ENCODE assay signal across 1 cellular context in the genomic region with DNA sequence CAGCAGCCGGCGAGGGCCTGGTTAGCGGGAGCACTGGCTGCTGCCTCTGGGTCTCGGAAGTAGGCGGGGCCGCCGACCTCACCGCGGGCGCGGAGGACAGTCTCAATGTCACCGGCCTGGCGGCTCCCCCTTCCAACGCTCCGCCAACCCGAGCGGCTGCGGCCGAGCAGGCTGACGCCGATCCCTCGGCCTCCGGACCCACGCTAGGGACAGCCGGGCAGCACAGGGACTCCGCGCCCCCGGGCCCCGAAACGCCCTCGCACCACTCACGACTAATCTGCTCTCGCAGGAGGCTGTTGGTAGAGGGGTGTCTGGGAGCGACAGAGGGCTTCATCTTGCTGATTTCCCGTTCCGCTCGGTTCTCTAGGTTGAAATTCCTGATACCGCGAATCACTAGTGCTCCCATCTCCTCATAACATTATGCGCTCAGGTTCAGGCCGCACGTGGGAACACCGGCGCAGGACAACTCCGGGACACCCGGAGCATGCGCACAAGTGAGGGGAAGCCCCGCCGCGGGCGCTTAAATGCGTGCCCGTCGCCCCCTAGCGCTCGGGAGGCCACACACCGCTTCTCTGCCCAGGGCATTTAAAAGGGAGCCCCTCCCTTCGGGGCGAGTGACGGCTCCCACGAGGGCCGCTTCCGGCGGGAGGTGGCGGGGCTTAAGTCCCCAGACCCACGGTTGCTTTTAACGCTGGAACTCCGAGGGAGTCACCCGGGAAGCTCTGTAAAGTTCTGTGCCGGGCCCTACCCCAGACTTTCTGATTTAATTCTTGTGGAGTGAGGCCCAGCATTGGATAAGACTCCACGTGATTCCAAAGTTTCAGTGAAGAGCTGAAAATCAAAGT.
TF ChIP-seq lines count a peak whose summit lies in the region.

A gene (minus strand): TSS at position 496 of the 845 bp plus-strand sequence. CDS start 90 bp downstream, at position 406.

TF ChIP-seq in K562, 482 proteins besides CTCF, POLR2A, EP300 and RAD21 (continued from another document and continues in another):
- TF ChIP-seq, protein P1, sequence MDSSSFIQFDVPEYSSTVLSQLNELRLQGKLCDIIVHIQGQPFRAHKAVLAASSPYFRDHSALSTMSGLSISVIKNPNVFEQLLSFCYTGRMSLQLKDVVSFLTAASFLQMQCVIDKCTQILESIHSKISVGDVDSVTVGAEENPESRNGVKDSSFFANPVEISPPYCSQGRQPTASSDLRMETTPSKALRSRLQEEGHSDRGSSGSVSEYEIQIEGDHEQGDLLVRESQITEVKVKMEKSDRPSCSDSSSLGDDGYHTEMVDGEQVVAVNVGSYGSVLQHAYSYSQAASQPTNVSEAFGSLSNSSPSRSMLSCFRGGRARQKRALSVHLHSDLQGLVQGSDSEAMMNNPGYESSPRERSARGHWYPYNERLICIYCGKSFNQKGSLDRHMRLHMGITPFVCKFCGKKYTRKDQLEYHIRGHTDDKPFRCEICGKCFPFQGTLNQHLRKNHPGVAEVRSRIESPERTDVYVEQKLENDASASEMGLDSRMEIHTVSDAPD (CRISPR knock-in tag; IDR thresholded peaks at IDR 0.05) = no peak
- TF ChIP-seq DIDO1 (tag; IDR thresholded peaks at IDR 0.05; ENCODE audit: low read depth) (no peak), POLR2AphosphoS2 (IDR thresholded peaks at IDR 0.05; ENCODE audit: low read length) (no peak), ELF4 (CRISPR knock-in tag; IDR thresholded peaks at IDR 0.05) (no peak), HEY1 (CRISPR knock-in tag; IDR thresholded peaks at IDR 0.05; ENCODE audit: borderline replicate concordance) (0 out of 2 replicates have a peak, but pooled peaks have one; percentile 20), ZNF23 (CRISPR knock-in tag; IDR thresholded peaks at IDR 0.05) (no peak), PRMT5 (CRISPR knock-in tag; IDR thresholded peaks at IDR 0.05) (no peak), MYNN (IDR thresholded peaks at IDR 0.05) (no peak), MYNN (CRISPR knock-in tag; IDR thresholded peaks at IDR 0.05) (no peak), ZNF232 (CRISPR knock-in tag; IDR thresholded peaks at IDR 0.05) (no peak), ZNF507 (tag; conservative IDR thresholded peaks at IDR 0.05) (no peak), ZFP1 (CRISPR knock-in tag; IDR thresholded peaks at IDR 0.05) (no peak), PPARD (CRISPR knock-in tag; IDR thresholded peaks at IDR 0.05) (no peak), ZNF253 (CRISPR knock-in tag; conservative IDR thresholded peaks at IDR 0.05) (no peak), ETV1 (tag; conservative IDR thresholded peaks at IDR 0.05; ENCODE audit: low read depth) (peak; percentile 88), HLTF (IDR thresholded peaks at IDR 0.05) (no peak), CSDE1 (IDR thresholded peaks at IDR 0.05) (no peak), MCM7 (IDR thresholded peaks at IDR 0.05) (no peak), TCFL5 (CRISPR knock-in tag; conservative IDR thresholded peaks at IDR 0.05) (no peak), ZNF133 (CRISPR knock-in tag; IDR thresholded peaks at IDR 0.05) (no peak), HIVEP1 (CRISPR knock-in tag; IDR thresholded peaks at IDR 0.05) (0 out of 2 replicates have a peak, but pooled peaks have one; percentile 54), MAZ (CRISPR knock-in tag; conservative IDR thresholded peaks at IDR 0.05 in 1 of 2, IDR thresholded peaks at IDR 0.05 in 1 of 2) (peak; percentile 97 to 99), ZNF224 (CRISPR knock-in tag; IDR thresholded peaks at IDR 0.05) (no peak), ZNF766 (CRISPR knock-in tag; conservative IDR thresholded peaks at IDR 0.05) (no peak; the same call in 1 of the 2 replicates), NFRKB (IDR thresholded peaks at IDR 0.05; ENCODE audit: low read depth) (peak; percentile 33; the same call in 1 of the 2 replicates), ZNF165 (CRISPR knock-in tag; IDR thresholded peaks at IDR 0.05; ENCODE audit: borderline replicate concordance) (no peak), STAT5B (CRISPR knock-in tag; IDR thresholded peaks at IDR 0.05) (no peak), YY1 (IDR thresholded peaks at IDR 0.05; ENCODE audit: borderline replicate concordance in 1 of 3, control insufficient read depth in 1 of 3, extremely low read depth in 1 of 3, insufficient read depth in 3 of 3, insufficient read length in 1 of 3, insufficient replicate concordance in 2 of 3, low read depth in 1 of 3, low read length in 2 of 3) (peak in 1 of 3 experiments; percentile 61), HSF4 (CRISPR knock-in tag; IDR thresholded peaks at IDR 0.05; ENCODE audit: borderline replicate concordance) (no peak), ZBTB1 (CRISPR knock-in tag; IDR thresholded peaks at IDR 0.05; ENCODE audit: borderline replicate concordance, low read depth) (no peak), FOXM1 (IDR thresholded peaks at IDR 0.05; ENCODE audit: low read depth) (no peak), FOXM1 (CRISPR knock-in tag; IDR thresholded peaks at IDR 0.05; ENCODE audit: low read depth) (no peak), GTF2F1 (IDR thresholded peaks at IDR 0.05; ENCODE audit: low read depth, low read length) (no peak), MEF2A (IDR thresholded peaks at IDR 0.05; ENCODE audit: control insufficient read depth, low read depth, low read length) (no peak), GABPA (tag; conservative IDR thresholded peaks at IDR 0.05; ENCODE audit: low read depth) (peak; percentile 84), YBX1 (IDR thresholded peaks at IDR 0.05) (no peak)
- TF ChIP-seq, protein P2, sequence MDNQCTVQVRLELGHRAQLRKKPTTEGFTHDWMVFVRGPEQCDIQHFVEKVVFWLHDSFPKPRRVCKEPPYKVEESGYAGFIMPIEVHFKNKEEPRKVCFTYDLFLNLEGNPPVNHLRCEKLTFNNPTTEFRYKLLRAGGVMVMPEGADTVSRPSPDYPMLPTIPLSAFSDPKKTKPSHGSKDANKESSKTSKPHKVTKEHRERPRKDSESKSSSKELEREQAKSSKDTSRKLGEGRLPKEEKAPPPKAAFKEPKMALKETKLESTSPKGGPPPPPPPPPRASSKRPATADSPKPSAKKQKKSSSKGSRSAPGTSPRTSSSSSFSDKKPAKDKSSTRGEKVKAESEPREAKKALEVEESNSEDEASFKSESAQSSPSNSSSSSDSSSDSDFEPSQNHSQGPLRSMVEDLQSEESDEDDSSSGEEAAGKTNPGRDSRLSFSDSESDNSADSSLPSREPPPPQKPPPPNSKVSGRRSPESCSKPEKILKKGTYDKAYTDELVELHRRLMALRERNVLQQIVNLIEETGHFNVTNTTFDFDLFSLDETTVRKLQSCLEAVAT (IDR thresholded peaks at IDR 0.05) = no peak
- TF ChIP-seq, protein P3, sequence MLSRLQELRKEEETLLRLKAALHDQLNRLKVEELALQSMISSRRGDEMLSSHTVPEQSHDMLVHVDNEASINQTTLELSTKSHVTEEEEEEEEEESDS (CRISPR knock-in tag; IDR thresholded peaks at IDR 0.05) = no peak
- TF ChIP-seq, protein P4, sequence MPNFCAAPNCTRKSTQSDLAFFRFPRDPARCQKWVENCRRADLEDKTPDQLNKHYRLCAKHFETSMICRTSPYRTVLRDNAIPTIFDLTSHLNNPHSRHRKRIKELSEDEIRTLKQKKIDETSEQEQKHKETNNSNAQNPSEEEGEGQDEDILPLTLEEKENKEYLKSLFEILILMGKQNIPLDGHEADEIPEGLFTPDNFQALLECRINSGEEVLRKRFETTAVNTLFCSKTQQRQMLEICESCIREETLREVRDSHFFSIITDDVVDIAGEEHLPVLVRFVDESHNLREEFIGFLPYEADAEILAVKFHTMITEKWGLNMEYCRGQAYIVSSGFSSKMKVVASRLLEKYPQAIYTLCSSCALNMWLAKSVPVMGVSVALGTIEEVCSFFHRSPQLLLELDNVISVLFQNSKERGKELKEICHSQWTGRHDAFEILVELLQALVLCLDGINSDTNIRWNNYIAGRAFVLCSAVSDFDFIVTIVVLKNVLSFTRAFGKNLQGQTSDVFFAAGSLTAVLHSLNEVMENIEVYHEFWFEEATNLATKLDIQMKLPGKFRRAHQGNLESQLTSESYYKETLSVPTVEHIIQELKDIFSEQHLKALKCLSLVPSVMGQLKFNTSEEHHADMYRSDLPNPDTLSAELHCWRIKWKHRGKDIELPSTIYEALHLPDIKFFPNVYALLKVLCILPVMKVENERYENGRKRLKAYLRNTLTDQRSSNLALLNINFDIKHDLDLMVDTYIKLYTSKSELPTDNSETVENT (CRISPR knock-in tag; IDR thresholded peaks at IDR 0.05) = peak; percentile 97
- TF ChIP-seq, protein P5, sequence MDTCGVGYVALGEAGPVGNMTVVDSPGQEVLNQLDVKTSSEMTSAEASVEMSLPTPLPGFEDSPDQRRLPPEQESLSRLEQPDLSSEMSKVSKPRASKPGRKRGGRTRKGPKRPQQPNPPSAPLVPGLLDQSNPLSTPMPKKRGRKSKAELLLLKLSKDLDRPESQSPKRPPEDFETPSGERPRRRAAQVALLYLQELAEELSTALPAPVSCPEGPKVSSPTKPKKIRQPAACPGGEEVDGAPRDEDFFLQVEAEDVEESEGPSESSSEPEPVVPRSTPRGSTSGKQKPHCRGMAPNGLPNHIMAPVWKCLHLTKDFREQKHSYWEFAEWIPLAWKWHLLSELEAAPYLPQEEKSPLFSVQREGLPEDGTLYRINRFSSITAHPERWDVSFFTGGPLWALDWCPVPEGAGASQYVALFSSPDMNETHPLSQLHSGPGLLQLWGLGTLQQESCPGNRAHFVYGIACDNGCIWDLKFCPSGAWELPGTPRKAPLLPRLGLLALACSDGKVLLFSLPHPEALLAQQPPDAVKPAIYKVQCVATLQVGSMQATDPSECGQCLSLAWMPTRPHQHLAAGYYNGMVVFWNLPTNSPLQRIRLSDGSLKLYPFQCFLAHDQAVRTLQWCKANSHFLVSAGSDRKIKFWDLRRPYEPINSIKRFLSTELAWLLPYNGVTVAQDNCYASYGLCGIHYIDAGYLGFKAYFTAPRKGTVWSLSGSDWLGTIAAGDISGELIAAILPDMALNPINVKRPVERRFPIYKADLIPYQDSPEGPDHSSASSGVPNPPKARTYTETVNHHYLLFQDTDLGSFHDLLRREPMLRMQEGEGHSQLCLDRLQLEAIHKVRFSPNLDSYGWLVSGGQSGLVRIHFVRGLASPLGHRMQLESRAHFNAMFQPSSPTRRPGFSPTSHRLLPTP (IDR thresholded peaks at IDR 0.05; ENCODE audit: borderline replicate concordance, extremely low read depth, insufficient read length) = no peak
- TF ChIP-seq, protein P6, sequence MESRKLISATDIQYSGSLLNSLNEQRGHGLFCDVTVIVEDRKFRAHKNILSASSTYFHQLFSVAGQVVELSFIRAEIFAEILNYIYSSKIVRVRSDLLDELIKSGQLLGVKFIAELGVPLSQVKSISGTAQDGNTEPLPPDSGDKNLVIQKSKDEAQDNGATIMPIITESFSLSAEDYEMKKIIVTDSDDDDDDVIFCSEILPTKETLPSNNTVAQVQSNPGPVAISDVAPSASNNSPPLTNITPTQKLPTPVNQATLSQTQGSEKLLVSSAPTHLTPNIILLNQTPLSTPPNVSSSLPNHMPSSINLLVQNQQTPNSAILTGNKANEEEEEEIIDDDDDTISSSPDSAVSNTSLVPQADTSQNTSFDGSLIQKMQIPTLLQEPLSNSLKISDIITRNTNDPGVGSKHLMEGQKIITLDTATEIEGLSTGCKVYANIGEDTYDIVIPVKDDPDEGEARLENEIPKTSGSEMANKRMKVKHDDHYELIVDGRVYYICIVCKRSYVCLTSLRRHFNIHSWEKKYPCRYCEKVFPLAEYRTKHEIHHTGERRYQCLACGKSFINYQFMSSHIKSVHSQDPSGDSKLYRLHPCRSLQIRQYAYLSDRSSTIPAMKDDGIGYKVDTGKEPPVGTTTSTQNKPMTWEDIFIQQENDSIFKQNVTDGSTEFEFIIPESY (CRISPR knock-in tag; IDR thresholded peaks at IDR 0.05) = peak; percentile 67; the same call in 1 of the 2 replicates
- TF ChIP-seq, protein P7, sequence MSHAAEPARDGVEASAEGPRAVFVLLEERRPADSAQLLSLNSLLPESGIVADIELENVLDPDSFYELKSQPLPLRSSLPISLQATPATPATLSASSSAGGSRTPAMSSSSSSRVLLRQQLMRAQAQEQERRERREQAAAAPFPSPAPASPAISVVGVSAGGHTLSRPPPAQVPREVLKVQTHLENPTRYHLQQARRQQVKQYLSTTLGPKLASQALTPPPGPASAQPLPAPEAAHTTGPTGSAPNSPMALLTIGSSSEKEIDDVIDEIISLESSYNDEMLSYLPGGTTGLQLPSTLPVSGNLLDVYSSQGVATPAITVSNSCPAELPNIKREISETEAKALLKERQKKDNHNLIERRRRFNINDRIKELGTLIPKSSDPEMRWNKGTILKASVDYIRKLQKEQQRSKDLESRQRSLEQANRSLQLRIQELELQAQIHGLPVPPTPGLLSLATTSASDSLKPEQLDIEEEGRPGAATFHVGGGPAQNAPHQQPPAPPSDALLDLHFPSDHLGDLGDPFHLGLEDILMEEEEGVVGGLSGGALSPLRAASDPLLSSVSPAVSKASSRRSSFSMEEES (CRISPR knock-in tag; IDR thresholded peaks at IDR 0.05) = no peak
- TF ChIP-seq, protein P8, sequence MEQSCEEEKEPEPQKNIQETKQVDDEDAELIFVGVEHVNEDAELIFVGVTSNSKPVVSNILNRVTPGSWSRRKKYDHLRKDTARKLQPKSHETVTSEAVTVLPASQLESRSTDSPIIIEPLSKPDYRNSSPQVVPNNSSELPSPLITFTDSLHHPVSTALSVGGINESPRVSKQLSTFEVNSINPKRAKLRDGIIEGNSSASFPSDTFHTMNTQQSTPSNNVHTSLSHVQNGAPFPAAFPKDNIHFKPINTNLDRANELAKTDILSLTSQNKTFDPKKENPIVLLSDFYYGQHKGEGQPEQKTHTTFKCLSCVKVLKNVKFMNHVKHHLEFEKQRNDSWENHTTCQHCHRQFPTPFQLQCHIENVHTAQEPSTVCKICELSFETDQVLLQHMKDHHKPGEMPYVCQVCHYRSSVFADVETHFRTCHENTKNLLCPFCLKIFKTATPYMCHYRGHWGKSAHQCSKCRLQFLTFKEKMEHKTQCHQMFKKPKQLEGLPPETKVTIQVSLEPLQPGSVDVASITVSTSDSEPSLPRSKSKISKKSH (CRISPR knock-in tag; IDR thresholded peaks at IDR 0.05) = no peak
- TF ChIP-seq, protein P9, sequence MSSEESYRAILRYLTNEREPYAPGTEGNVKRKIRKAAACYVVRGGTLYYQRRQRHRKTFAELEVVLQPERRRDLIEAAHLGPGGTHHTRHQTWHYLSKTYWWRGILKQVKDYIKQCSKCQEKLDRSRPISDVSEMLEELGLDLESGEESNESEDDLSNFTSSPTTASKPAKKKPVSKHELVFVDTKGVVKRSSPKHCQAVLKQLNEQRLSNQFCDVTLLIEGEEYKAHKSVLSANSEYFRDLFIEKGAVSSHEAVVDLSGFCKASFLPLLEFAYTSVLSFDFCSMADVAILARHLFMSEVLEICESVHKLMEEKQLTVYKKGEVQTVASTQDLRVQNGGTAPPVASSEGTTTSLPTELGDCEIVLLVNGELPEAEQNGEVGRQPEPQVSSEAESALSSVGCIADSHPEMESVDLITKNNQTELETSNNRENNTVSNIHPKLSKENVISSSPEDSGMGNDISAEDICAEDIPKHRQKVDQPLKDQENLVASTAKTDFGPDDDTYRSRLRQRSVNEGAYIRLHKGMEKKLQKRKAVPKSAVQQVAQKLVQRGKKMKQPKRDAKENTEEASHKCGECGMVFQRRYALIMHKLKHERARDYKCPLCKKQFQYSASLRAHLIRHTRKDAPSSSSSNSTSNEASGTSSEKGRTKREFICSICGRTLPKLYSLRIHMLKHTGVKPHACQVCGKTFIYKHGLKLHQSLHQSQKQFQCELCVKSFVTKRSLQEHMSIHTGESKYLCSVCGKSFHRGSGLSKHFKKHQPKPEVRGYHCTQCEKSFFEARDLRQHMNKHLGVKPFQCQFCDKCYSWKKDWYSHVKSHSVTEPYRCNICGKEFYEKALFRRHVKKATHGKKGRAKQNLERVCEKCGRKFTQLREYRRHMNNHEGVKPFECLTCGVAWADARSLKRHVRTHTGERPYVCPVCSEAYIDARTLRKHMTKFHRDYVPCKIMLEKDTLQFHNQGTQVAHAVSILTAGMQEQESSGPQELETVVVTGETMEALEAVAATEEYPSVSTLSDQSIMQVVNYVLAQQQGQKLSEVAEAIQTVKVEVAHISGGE (CRISPR knock-in tag; IDR thresholded peaks at IDR 0.05) = peak in 1 of 3 experiments; percentile 66; a peak in 1 of 6 replicates
